8 cellular contexts compared by ENCODE assay signal in genomic region chr10:110067960-110068770, GRCh38.
DNase-seq lines count a peak whose midpoint lies in the region; ATAC-seq and TF ChIP-seq lines count a peak whose summit lies in the region.

No MANE protein-coding gene starts in this region.

- no peak for TF ChIP-seq CTCF in OCI-LY3 (IDR thresholded peaks at IDR 0.05; ENCODE audit: low read depth, low read length)
- TF ChIP-seq CTCF in sigmoid colon (IDR thresholded peaks at IDR 0.05), result no peak

- H3K4me3 ChIP-seq in OCI-LY3 (ENCODE audit: low read length), result no peak overlapping the region
- H3K4me3 ChIP-seq in sigmoid colon, result no peak overlapping the region
- H3K4me3 ChIP-seq in MG63, result no peak overlapping the region

- peak overlapping the region; percentile 26; the same call in 1 of the 2 replicates for H3K4me2 ChIP-seq in OCI-LY3 (ENCODE audit: low read length)

- peaks cover 13% of the 10 kb centered on the region for H3K4me1 ChIP-seq in OCI-LY3 (ENCODE audit: low read length)
- H3K4me1 ChIP-seq in sigmoid colon, result peaks cover 0 to 15% (median 3%) of the 10 kb centered on the region in 4 donors

- no peak overlapping the region for H2AFZ ChIP-seq in OCI-LY3 (ENCODE audit: low read depth, low read length)

- peak; percentile 42 for ATAC-seq in HG02840 (IDR thresholded peaks at IDR 0.05; ENCODE audit: low FRiP score, unreplicated experiment)

- WGBS in sigmoid colon, 2 donors, result 26 to 40% methylated on average over 5 of the region's 5 CpGs

- DNase-seq in SKM-1 treated with dmso at 0.1 percent for 144 hours (lab: John Stamatoyannopoulos, UW; ENCODE audit: unreplicated experiment) (peak; percentile 37), SKM-1 (lab: John Stamatoyannopoulos, UW; ENCODE audit: unreplicated experiment) (no peak), ecto neural progenitor cell (ENCODE audit: low spot score) (peak; percentile 49), sigmoid colon (no peak), NCI-H1105 (lab: John Stamatoyannopoulos, UW) (no peak), MG63 (no peak)

- intact Hi-C loops in sigmoid colon (cut with DNase I), result no loop called here

- no peaks in the 10 kb centered on the region for H4K20me1 ChIP-seq in OCI-LY3 (ENCODE audit: insufficient read depth, low read length)

- H3K36me3 ChIP-seq in OCI-LY3 (replicated peaks; ENCODE audit: low read depth, low read length), result no peaks in the 10 kb centered on the region
- H3K36me3 ChIP-seq in sigmoid colon, result no peaks in the 10 kb centered on the region
- no peaks in the 10 kb centered on the region for H3K36me3 ChIP-seq in MG63

- H3K79me2 ChIP-seq in OCI-LY3 (ENCODE audit: low read length), result no peaks in the 10 kb centered on the region

- TF ChIP-seq POLR2A in sigmoid colon (IDR thresholded peaks at IDR 0.05), result no peak

- H3K27me3 ChIP-seq in OCI-LY3 (ENCODE audit: low read depth, low read length), result no peaks in the 10 kb centered on the region
- no peaks in the 10 kb centered on the region for H3K27me3 ChIP-seq in sigmoid colon
- H3K27me3 ChIP-seq in MG63, result no peaks in the 10 kb centered on the region

- no peak overlapping the region for H3K27ac ChIP-seq in OCI-LY3 (ENCODE audit: low read length)
- peak overlapping the region; percentile 7 to 44 (median 36) for H3K27ac ChIP-seq in sigmoid colon

- H3K9ac ChIP-seq in OCI-LY3 (ENCODE audit: low read length), result no peak overlapping the region

- H3K9me3 ChIP-seq in OCI-LY3 (ENCODE audit: insufficient read depth, low read length), result no peaks in the 10 kb centered on the region
- no peaks in the 10 kb centered on the region for H3K9me3 ChIP-seq in sigmoid colon
- no peaks in the 10 kb centered on the region for H3K9me3 ChIP-seq in MG63

- TF ChIP-seq EP300 in sigmoid colon (IDR thresholded peaks at IDR 0.05), result no peak

Comparison
In these comparisons a context has a peak if more than half of its experiments do, and no peak if none do; other contexts are left out.
1. DNase-seq: peak in SKM-1 treated with dmso at 0.1 percent for 144 hours (single experiment) and ecto neural progenitor cell (single experiment); none in SKM-1 (single experiment), sigmoid colon (single experiment), NCI-H1105 (single experiment) and MG63 (single experiment).